23 cellular contexts compared by ENCODE assay signal in the genomic region with DNA sequence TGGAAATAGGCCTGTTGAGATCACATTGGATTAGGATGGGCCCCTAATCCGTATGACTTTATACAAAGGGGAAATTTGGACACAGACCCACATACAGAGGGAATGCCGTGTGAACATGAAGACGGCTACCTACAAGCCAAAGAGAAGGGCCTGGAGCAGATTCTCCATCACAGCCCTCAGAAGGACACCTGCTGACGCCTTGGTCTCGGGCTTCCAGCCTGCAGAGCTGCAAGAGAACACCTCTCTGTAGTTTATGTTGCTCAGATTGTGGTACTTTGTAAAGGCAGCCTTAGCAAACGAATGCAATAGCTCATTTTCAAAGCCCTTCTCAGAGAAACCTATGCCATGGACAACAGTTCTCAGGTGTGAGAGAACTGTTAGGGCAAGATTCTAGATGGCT.
"Had no signal": no experiment of that assay in that cellular context is flagged by ENCODE, and none has a peak within 500 bp of the region (broad histone marks: within the 10 kb centered on the region; RNA-seq: fewer than 3 reads in every experiment).

No MANE protein-coding gene starts in this region.

- H3K36me3 Mint-ChIP-seq: activated CD4-positive, alpha-beta memory T cell treated with anti-CD3 and anti-CD28 coated beads for 36 hours; activated naive CD8-positive, alpha-beta T cell treated with anti-CD3 and anti-CD28 coated beads, Interleukin-2, amount 10 ng/mL, durations not matched to agents 7 days and 5 days; mesothelial cell of epicardium; WTC11 had no signal

- H3K9me3 Mint-ChIP-seq: activated CD4-positive, alpha-beta memory T cell treated with anti-CD3 and anti-CD28 coated beads for 36 hours; activated naive CD8-positive, alpha-beta T cell treated with anti-CD3 and anti-CD28 coated beads, Interleukin-2, amount 10 ng/mL, durations not matched to agents 7 days and 5 days; activated T-helper 1 cell treated with anti-CD3 and anti-CD28 coated beads, Interleukin-12 subunit alpha, Interleukin-12 subunit beta, Interleukin-2, Interleukin-4 antibody, amounts not matched to agents 30 ng/mL and 10 ng/mL and 1 ng/mL, durations not matched to agents 14 hours and 24 hours and 36 hours; mesothelial cell of epicardium; nephron progenitor cell; T-helper 2 cell treated with Interferon-gamma antibody and Interleukin-4, amounts not matched to agents 5 μg/mL and 100 μg/mL, for 36 hours; WTC11 had no signal

- H3K27me3 ChIP-seq: cardiac muscle cell, testis, upper lobe of right lung had no signal

- DNase-seq: activated CD4-positive, alpha-beta memory T cell treated with anti-CD3 and anti-CD28 coated beads for 36 hours; activated CD4-positive, alpha-beta T cell treated with anti-CD3 and anti-CD28 coated beads for 4 hours; activated gamma-delta T cell treated with Interleukin-2 at 50 U/mL for 16 hours; activated naive CD8-positive, alpha-beta T cell treated with anti-CD3 and anti-CD28 coated beads, Interleukin-2, amount 10 ng/mL, durations not matched to agents 7 days and 5 days; activated T-cell treated with anti-CD3 and anti-CD28 coated beads for 4 hours; amygdala; glutamatergic neuron; hippocampal formation; left colon; nephron progenitor cell; nucleus accumbens; psoas muscle; right cardiac atrium; stimulated activated CD4-positive, alpha-beta T cell treated with anti-CD3 and anti-CD28 coated beads, Interleukin-4, amount 100 ng/mL, for 1 hour; SW 1271; testis; upper lobe of right lung had no signal

- H3K4me3 ChIP-seq: cardiac muscle cell, lung, psoas muscle, testis, upper lobe of right lung had no signal

- H3K4me1 ChIP-seq: testis, upper lobe of right lung had no signal

- H3K27me3 Mint-ChIP-seq: activated CD4-positive, alpha-beta memory T cell treated with anti-CD3 and anti-CD28 coated beads for 36 hours had no signal

- H3K27ac ChIP-seq: cardiac muscle cell, psoas muscle, testis, upper lobe of right lung had no signal

- H3K4me3 Mint-ChIP-seq: activated CD4-positive, alpha-beta memory T cell treated with anti-CD3 and anti-CD28 coated beads for 36 hours; activated T-helper 1 cell treated with anti-CD3 and anti-CD28 coated beads, Interleukin-12 subunit alpha, Interleukin-12 subunit beta, Interleukin-2, Interleukin-4 antibody, amounts not matched to agents 30 ng/mL and 10 ng/mL and 1 ng/mL, durations not matched to agents 14 hours and 24 hours and 36 hours; mesothelial cell of epicardium; nephron progenitor cell; T-helper 2 cell treated with Interferon-gamma antibody and Interleukin-4, amounts not matched to agents 5 μg/mL and 100 μg/mL, for 36 hours; WTC11 had no signal

- H3K36me3 ChIP-seq: cardiac muscle cell, upper lobe of right lung had no signal

- H3K9me3 ChIP-seq: psoas muscle, testis, upper lobe of right lung had no signal

- ATAC-seq: left colon, psoas muscle, right cardiac atrium, upper lobe of right lung, WTC11 had no signal

- H3K27ac Mint-ChIP-seq: activated CD4-positive, alpha-beta memory T cell treated with anti-CD3 and anti-CD28 coated beads for 36 hours; activated T-helper 1 cell treated with anti-CD3 and anti-CD28 coated beads, Interleukin-12 subunit alpha, Interleukin-12 subunit beta, Interleukin-2, Interleukin-4 antibody, amounts not matched to agents 30 ng/mL and 10 ng/mL and 1 ng/mL, durations not matched to agents 14 hours and 24 hours and 36 hours; mesothelial cell of epicardium; nephron progenitor cell; T-helper 2 cell treated with Interferon-gamma antibody and Interleukin-4, amounts not matched to agents 5 μg/mL and 100 μg/mL, for 36 hours; WTC11 had no signal
